1 cellular context compared by ENCODE assay signal in genomic region chr3:190718097-190718496, GRCh38.
TF ChIP-seq lines count a peak whose summit lies in the region.

No MANE protein-coding gene starts in this region.

TF ChIP-seq in GM23338, 12 proteins besides CTCF, POLR2A, EP300 and RAD21 (continued from another document):
- no peak for TF ChIP-seq ZNF462 (CRISPR knock-in tag; IDR thresholded peaks at IDR 0.05)
- no peak for TF ChIP-seq REST (IDR thresholded peaks at IDR 0.05; ENCODE audit: unreplicated experiment)
